Comparison of ENCODE assay signal across 9 cellular contexts in genomic region chr4:80185787-80186548, GRCh38. TPM values are rescaled to one million over a fixed set of nuclear protein-coding genes. Genes with fewer than 3 reads are reported as not detected.
DNase-seq lines count a peak whose midpoint lies in the region; ATAC-seq, FAIRE-seq and TF ChIP-seq lines count a peak whose summit lies in the region.
"Had no signal": no experiment of that assay in that cellular context is flagged by ENCODE, and none has a peak within 500 bp of the region (broad histone marks: within the 10 kb centered on the region; RNA-seq: fewer than 3 reads in every experiment).

No MANE protein-coding gene starts in this region.

- no peaks in the 10 kb centered on the region for H3K9me3 ChIP-seq in ES-I3 (ENCODE audit: control insufficient read depth, insufficient read depth, low read length)
- no peaks in the 10 kb centered on the region for H3K9me3 ChIP-seq in WERI-Rb-1 (ENCODE audit: severe bottlenecking)
- no peaks in the 10 kb centered on the region for H3K9me3 ChIP-seq in esophagus squamous epithelium
- no peaks in the 10 kb centered on the region for H3K9me3 ChIP-seq in prostate gland
- no peaks in the 10 kb centered on the region for H3K9me3 ChIP-seq in pancreas

- WGBS in esophagus squamous epithelium, 2 donors = 14 to 38% methylated on average over 22 to 23 of the region's 23 CpGs
- WGBS in prostate gland = 19% methylated on average over 23 of the region's 23 CpGs
- WGBS in pancreas, 2 donors = 14 to 17% methylated on average over 23 of the region's 23 CpGs

- no peaks in the 10 kb centered on the region for H3K27me3 ChIP-seq in WERI-Rb-1 (ENCODE audit: insufficient read depth, low read depth, severe bottlenecking)
- H3K27me3 ChIP-seq in esophagus squamous epithelium = peaks cover 0 to 90% (median 16%) of the 10 kb centered on the region in 4 donors
- no peaks in the 10 kb centered on the region for H3K27me3 ChIP-seq in prostate gland (replicated peaks; ENCODE audit: insufficient read depth)
- peaks cover 0 to 46% (median 10%) of the 10 kb centered on the region in 4 donors for H3K27me3 ChIP-seq in pancreas

- H3K27ac ChIP-seq in WERI-Rb-1 (peak overlapping the region; percentile 78), esophagus squamous epithelium (no peak overlapping the region), prostate gland (peak overlapping the region in 1 of 2 donors; percentile 80), pancreas (no peak overlapping the region)

- H3K36me3 ChIP-seq in ES-I3 (ENCODE audit: insufficient read depth, low read length) = no peaks in the 10 kb centered on the region
- H3K36me3 ChIP-seq in WERI-Rb-1 = peaks cover 19% of the 10 kb centered on the region
- no peaks in the 10 kb centered on the region for H3K36me3 ChIP-seq in esophagus squamous epithelium
- H3K36me3 ChIP-seq in prostate gland = no peaks in the 10 kb centered on the region
- no peaks in the 10 kb centered on the region for H3K36me3 ChIP-seq in pancreas

- no peak for ATAC-seq in GM18498 (IDR thresholded peaks at IDR 0.05; ENCODE audit: unreplicated experiment)
- ATAC-seq in HG03280 (IDR thresholded peaks at IDR 0.05; ENCODE audit: unreplicated experiment) = no peak
- ATAC-seq in pancreas = no peak
- ATAC-seq in GM18868 (IDR thresholded peaks at IDR 0.05; ENCODE audit: unreplicated experiment) = no peak

- no peak overlapping the region; the same call in none of the 2 replicates for H3K4me3 ChIP-seq in WERI-Rb-1 (ENCODE audit: low read depth, low read length)
- H3K4me3 ChIP-seq in esophagus squamous epithelium = peak overlapping the region in 3 of 4 donors; percentile 56 to 78 (median 58)
- peak overlapping the region; percentile 63 for H3K4me3 ChIP-seq in prostate gland
- peak overlapping the region in 1 of 4 donors; percentile 58 for H3K4me3 ChIP-seq in pancreas

- TF ChIP-seq POLR2A in esophagus squamous epithelium (IDR thresholded peaks at IDR 0.05) (no peak), prostate gland (IDR thresholded peaks at IDR 0.05) (no peak)

- DNase-seq in WERI-Rb-1 (no peak), esophagus squamous epithelium (lab: John Stamatoyannopoulos, UW) (no peak), prostate gland (ENCODE audit: low spot score) (no peak), pancreas (no peak)

- intact Hi-C loops in esophagus squamous epithelium (cut with DNase I) = no loop called here
- intact Hi-C loops in prostate gland (cut with DNase I) = loop anchor here (10.0 kb wide), 3 partner anchors 611 to 1231 kb away; no protein-coding TSS in a partner anchor
- intact Hi-C loops in pancreas (cut with DNase I) = no loop called here

- 0 out of 2 replicates have a peak, but pooled peaks cover 4% of the 10 kb centered on the region for H3K4me1 ChIP-seq in ES-I3 (ENCODE audit: insufficient read depth, low read length)
- peaks cover 14 to 58% (median 18%) of the 10 kb centered on the region in 3 donors for H3K4me1 ChIP-seq in esophagus squamous epithelium
- no peaks in the 10 kb centered on the region for H3K4me1 ChIP-seq in prostate gland (replicated peaks)
- peaks cover 0 to 9% (median 4%) of the 10 kb centered on the region in 3 donors for H3K4me1 ChIP-seq in pancreas

- H3K9ac ChIP-seq in ES-I3 (ENCODE audit: low read depth, low read length) = peak overlapping the region; percentile 79; the same call in 1 of the 2 replicates

- FAIRE-seq in pancreas (lab: Jason Lieb, UNC) = no peak

- TF ChIP-seq CTCF in WERI-Rb-1 (IDR thresholded peaks at IDR 0.05; ENCODE audit: low read depth, low read length) (no peak), esophagus squamous epithelium (IDR thresholded peaks at IDR 0.05) (no peak), prostate gland (IDR thresholded peaks at IDR 0.05) (no peak), pancreas (IDR thresholded peaks at IDR 0.05) (no peak)

RNA-seq across cellular contexts. Expression of gene PRDM8, which starts 11.3 kb away (rescaled TPM):
- total RNA-seq in esophagus squamous epithelium = 1 to 10 TPM in 2 of 4 donors, under 1 TPM in 2; 0.11 to 6.1 (median 1.2) TPM
- total RNA-seq in prostate gland = 10 to 100 TPM; 26.6 to 58.0 TPM
- total RNA-seq in pancreas = 1 to 10 TPM in 1 of 6 donors, under 1 TPM in 5; 0.14 to 1.5 (median 0.60) TPM
- polyA plus RNA-seq in pancreas = under 1 TPM; 0.28 to 0.49 TPM
- total RNA-seq: OCI-LY7 had no signal
